ENCODE assay signal across 1 cellular context in the genomic region with DNA sequence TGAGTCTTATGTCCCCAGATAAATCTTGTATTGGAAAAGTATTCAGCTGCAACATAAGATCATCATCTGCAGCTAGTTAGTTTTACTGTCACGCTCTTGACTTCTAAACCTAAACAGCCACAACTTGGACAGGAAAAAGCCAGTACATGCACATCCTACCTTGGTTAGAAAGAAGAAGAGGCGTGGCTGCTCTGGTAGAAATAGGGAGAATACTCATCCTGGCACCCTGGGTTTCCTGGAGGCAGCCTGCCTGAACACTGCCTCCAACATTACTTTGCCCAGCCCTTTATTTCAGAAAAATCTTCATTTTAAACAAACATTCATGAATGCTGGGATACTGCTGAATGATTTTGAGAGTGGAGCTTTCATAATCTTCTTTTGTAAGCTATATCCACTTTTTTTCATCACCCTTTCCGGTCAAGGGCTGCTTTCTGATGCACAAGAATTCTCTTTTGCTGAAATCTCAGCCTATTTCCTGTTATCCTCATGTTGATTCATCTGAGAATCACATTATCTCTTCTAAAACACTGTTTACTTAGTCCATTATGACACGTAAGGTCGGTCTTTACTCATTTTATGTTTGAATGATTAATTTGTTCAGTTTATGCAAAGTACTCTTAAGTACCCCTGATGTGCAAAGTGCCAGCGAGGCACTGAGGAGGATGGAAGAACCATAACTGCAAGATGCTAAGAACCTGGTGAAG.
TF ChIP-seq lines count a peak whose summit lies in the region.

No MANE protein-coding gene starts in this region.

TF ChIP-seq in GM23338, 12 proteins besides CTCF, POLR2A, EP300 and RAD21:
- TF ChIP-seq, protein P1, sequence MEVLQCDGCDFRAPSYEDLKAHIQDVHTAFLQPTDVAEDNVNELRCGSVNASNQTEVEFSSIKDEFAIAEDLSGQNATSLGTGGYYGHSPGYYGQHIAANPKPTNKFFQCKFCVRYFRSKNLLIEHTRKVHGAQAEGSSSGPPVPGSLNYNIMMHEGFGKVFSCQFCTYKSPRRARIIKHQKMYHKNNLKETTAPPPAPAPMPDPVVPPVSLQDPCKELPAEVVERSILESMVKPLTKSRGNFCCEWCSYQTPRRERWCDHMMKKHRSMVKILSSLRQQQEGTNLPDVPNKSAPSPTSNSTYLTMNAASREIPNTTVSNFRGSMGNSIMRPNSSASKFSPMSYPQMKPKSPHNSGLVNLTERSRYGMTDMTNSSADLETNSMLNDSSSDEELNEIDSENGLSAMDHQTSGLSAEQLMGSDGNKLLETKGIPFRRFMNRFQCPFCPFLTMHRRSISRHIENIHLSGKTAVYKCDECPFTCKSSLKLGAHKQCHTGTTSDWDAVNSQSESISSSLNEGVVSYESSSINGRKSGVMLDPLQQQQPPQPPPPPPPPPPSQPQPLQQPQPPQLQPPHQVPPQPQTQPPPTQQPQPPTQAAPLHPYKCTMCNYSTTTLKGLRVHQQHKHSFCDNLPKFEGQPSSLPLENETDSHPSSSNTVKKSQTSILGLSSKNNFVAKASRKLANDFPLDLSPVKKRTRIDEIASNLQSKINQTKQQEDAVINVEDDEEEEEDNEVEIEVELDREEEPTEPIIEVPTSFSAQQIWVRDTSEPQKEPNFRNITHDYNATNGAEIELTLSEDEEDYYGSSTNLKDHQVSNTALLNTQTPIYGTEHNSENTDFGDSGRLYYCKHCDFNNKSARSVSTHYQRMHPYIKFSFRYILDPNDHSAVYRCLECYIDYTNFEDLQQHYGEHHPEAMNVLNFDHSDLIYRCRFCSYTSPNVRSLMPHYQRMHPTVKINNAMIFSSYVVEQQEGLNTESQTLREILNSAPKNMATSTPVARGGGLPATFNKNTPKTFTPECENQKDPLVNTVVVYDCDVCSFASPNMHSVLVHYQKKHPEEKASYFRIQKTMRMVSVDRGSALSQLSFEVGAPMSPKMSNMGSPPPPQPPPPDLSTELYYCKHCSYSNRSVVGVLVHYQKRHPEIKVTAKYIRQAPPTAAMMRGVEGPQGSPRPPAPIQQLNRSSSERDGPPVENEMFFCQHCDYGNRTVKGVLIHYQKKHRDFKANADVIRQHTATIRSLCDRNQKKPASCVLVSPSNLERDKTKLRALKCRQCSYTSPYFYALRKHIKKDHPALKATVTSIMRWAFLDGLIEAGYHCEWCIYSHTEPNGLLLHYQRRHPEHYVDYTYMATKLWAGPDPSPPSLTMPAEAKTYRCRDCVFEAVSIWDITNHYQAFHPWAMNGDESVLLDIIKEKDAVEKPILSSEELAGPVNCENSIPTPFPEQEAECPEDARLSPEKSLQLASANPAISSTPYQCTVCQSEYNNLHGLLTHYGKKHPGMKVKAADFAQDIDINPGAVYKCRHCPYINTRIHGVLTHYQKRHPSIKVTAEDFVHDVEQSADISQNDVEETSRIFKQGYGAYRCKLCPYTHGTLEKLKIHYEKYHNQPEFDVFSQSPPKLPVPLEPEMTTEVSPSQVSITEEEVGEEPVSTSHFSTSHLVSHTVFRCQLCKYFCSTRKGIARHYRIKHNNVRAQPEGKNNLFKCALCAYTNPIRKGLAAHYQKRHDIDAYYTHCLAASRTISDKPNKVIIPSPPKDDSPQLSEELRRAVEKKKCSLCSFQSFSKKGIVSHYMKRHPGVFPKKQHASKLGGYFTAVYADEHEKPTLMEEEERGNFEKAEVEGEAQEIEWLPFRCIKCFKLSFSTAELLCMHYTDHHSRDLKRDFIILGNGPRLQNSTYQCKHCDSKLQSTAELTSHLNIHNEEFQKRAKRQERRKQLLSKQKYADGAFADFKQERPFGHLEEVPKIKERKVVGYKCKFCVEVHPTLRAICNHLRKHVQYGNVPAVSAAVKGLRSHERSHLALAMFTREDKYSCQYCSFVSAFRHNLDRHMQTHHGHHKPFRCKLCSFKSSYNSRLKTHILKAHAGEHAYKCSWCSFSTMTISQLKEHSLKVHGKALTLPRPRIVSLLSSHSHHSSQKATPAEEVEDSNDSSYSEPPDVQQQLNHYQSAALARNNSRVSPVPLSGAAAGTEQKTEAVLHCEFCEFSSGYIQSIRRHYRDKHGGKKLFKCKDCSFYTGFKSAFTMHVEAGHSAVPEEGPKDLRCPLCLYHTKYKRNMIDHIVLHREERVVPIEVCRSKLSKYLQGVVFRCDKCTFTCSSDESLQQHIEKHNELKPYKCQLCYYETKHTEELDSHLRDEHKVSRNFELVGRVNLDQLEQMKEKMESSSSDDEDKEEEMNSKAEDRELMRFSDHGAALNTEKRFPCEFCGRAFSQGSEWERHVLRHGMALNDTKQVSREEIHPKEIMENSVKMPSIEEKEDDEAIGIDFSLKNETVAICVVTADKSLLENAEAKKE (CRISPR knock-in tag; IDR thresholded peaks at IDR 0.05), result no peak
- TF ChIP-seq ZNF114 (CRISPR knock-in tag; IDR thresholded peaks at IDR 0.05) (no peak), ZNF331 (CRISPR knock-in tag; IDR thresholded peaks at IDR 0.05; ENCODE audit: low read depth) (no peak), STAT1 (IDR thresholded peaks at IDR 0.05; ENCODE audit: unreplicated experiment) (no peak), CREB1 (CRISPR knock-in tag; IDR thresholded peaks at IDR 0.05; ENCODE audit: low read depth) (no peak), POLR2AphosphoS5 (IDR thresholded peaks at IDR 0.05; ENCODE audit: low read depth) (no peak), EZH2 (IDR thresholded peaks at IDR 0.05; ENCODE audit: low read depth, unreplicated experiment) (no peak), NANOG (IDR thresholded peaks at IDR 0.05; ENCODE audit: borderline replicate concordance) (no peak), EZH2phosphoT487 (IDR thresholded peaks at IDR 0.05; ENCODE audit: unreplicated experiment) (no peak), JUNB (IDR thresholded peaks at IDR 0.05; ENCODE audit: unreplicated experiment) (no peak)
- TF ChIP-seq, protein P2, sequence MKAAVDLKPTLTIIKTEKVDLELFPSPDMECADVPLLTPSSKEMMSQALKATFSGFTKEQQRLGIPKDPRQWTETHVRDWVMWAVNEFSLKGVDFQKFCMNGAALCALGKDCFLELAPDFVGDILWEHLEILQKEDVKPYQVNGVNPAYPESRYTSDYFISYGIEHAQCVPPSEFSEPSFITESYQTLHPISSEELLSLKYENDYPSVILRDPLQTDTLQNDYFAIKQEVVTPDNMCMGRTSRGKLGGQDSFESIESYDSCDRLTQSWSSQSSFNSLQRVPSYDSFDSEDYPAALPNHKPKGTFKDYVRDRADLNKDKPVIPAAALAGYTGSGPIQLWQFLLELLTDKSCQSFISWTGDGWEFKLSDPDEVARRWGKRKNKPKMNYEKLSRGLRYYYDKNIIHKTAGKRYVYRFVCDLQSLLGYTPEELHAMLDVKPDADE (IDR thresholded peaks at IDR 0.05), result no peak
- TF ChIP-seq, protein P3, sequence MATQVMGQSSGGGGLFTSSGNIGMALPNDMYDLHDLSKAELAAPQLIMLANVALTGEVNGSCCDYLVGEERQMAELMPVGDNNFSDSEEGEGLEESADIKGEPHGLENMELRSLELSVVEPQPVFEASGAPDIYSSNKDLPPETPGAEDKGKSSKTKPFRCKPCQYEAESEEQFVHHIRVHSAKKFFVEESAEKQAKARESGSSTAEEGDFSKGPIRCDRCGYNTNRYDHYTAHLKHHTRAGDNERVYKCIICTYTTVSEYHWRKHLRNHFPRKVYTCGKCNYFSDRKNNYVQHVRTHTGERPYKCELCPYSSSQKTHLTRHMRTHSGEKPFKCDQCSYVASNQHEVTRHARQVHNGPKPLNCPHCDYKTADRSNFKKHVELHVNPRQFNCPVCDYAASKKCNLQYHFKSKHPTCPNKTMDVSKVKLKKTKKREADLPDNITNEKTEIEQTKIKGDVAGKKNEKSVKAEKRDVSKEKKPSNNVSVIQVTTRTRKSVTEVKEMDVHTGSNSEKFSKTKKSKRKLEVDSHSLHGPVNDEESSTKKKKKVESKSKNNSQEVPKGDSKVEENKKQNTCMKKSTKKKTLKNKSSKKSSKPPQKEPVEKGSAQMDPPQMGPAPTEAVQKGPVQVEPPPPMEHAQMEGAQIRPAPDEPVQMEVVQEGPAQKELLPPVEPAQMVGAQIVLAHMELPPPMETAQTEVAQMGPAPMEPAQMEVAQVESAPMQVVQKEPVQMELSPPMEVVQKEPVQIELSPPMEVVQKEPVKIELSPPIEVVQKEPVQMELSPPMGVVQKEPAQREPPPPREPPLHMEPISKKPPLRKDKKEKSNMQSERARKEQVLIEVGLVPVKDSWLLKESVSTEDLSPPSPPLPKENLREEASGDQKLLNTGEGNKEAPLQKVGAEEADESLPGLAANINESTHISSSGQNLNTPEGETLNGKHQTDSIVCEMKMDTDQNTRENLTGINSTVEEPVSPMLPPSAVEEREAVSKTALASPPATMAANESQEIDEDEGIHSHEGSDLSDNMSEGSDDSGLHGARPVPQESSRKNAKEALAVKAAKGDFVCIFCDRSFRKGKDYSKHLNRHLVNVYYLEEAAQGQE (IDR thresholded peaks at IDR 0.05; ENCODE audit: unreplicated experiment), result no peak
